In the genomic region with DNA sequence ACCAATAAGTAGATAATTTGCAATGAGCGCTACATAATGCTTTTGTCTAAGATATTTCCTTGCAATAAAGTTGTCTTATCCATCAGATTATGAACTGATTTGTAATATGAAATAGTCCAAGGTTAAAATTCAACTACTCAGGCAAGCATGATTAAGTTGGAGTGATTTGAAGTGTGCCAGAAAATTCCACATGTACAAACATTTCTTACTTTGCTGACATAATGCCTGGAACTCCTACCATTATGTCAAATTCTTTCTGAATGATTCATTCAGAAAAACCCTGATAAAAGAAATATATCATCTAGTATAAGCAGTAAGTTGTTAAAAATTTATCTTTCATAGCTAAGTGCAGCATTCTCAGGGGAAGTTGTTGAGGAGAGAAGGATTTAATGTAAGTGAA, we compare ENCODE assay signal across 24 cellular contexts.
DNase-seq lines count a peak whose midpoint lies in the region; ATAC-seq, FAIRE-seq and TF ChIP-seq lines count a peak whose summit lies in the region.
"Had no signal": no experiment of that assay in that cellular context is flagged by ENCODE, and none has a peak within 500 bp of the region (broad histone marks: within the 10 kb centered on the region; RNA-seq: fewer than 3 reads in every experiment).

No MANE protein-coding gene starts in this region.

- DNase-seq in ACHN: peak; percentile 92
- DNase-seq in RPMI7951 (ENCODE audit: low read depth): peak; percentile 7
- DNase-seq in epithelial cell of esophagus (ENCODE audit: low read depth): peak; percentile 16
- peak; percentile 92 for DNase-seq in kidney tubule cell (ENCODE audit: low spot score)
- no peak for DNase-seq in GM12892 (ENCODE audit: insufficient read length)
- no peak for DNase-seq in cerebellum (ENCODE audit: low spot score)
- no peak for DNase-seq in Caco-2
- DNase-seq: activated CD4-positive, alpha-beta T cell treated with anti-CD3 and anti-CD28 coated beads for 36 hours; activated naive CD4-positive, alpha-beta T cell treated with anti-CD3 and anti-CD28 coated beads, Interleukin-2, amount 10 ng/mL, durations not matched to agents 7 days and 5 days; cerebellar nuclear complex; effector CD4-positive, alpha-beta T cell; H9; heart left ventricle; left ventricle myocardium superior; midbrain; MM.1S; NCI-H1436 treated with DMSO at 0.1 percent for 48 hours; NCI-H2171; NCI-H69 had no signal

- H3K36me3 Mint-ChIP-seq in Caco-2 (ENCODE audit: insufficient read depth, unreplicated experiment): no peaks in the 10 kb centered on the region
- H3K36me3 Mint-ChIP-seq: activated naive CD4-positive, alpha-beta T cell treated with anti-CD3 and anti-CD28 coated beads, Interleukin-2, amount 10 ng/mL, durations not matched to agents 7 days and 5 days; natural killer cell treated with Interleukin-12 subunit alpha and Interleukin-12 subunit beta and Interleukin-15 and Interleukin-18, amount 100 ng/mL, for 72 hours had no signal

- no peaks in the 10 kb centered on the region for H3K4me1 ChIP-seq in Caco-2
- H3K4me1 ChIP-seq: BLaER1, heart left ventricle had no signal

- no peaks in the 10 kb centered on the region for H3K36me3 ChIP-seq in Caco-2 (ENCODE audit: control insufficient read depth, insufficient read depth, low read length)
- H3K36me3 ChIP-seq: BLaER1, heart left ventricle had no signal

- TF ChIP-seq POLR2A in GM12892 (IDR thresholded peaks at IDR 0.05; ENCODE audit: low read depth, low read length) (no peak), GM18505 (IDR thresholded peaks at IDR 0.05; ENCODE audit: borderline replicate concordance, extremely low read depth, insufficient read depth, insufficient read length) (no peak)

- in situ Hi-C loops in ACHN (cut with HindIII; ENCODE audit: low pct_ligation_motif_present, low pct_unique_long_range_greater_than_20kb, low sequenced_read_pairs): no loop called here

- no TSS peak for BruUV-seq in Caco-2 (replicated peaks; lab: Mats Ljungman, UMichigan)

- no peak overlapping the region for H3K4me3 ChIP-seq in epithelial cell of esophagus (ENCODE audit: low read length)
- no peak overlapping the region for H3K4me3 ChIP-seq in Caco-2 (ENCODE audit: low read depth, low read length)
- H3K4me3 ChIP-seq: BLaER1, heart left ventricle, K562 had no signal

- CTCF ChIA-PET in Caco-2 (lab: Charles Lee): no interaction called here

- H3K9me3 Mint-ChIP-seq in Caco-2 (ENCODE audit: unreplicated experiment): no peaks in the 10 kb centered on the region

- no peak for FAIRE-seq in GM12892 (lab: Jason Lieb, UNC)
- FAIRE-seq: K562 had no signal

- no peaks in the 10 kb centered on the region for H3K27me3 Mint-ChIP-seq in Caco-2 (ENCODE audit: insufficient read depth, unreplicated experiment)
- H3K27me3 Mint-ChIP-seq: activated CD4-positive, alpha-beta T cell treated with anti-CD3 and anti-CD28 coated beads for 36 hours; activated naive CD4-positive, alpha-beta T cell treated with anti-CD3 and anti-CD28 coated beads, Interleukin-2, amount 10 ng/mL, durations not matched to agents 7 days and 5 days; natural killer cell treated with Interleukin-12 subunit alpha and Interleukin-12 subunit beta and Interleukin-15 and Interleukin-18, amount 100 ng/mL, for 72 hours had no signal

- no peaks in the 10 kb centered on the region for H3K27me3 ChIP-seq in Caco-2 (replicated peaks; ENCODE audit: control insufficient read depth, insufficient read depth, low read length)
- H3K27me3 ChIP-seq: BLaER1, heart left ventricle had no signal

- POLR2A ChIA-PET in Caco-2 (lab: Charles Lee): no interaction called here

- no peaks in the 10 kb centered on the region for H3K4me1 Mint-ChIP-seq in Caco-2 (ENCODE audit: low read depth, unreplicated experiment)
- H3K4me1 Mint-ChIP-seq: activated CD4-positive, alpha-beta T cell treated with anti-CD3 and anti-CD28 coated beads for 36 hours; activated naive CD4-positive, alpha-beta T cell treated with anti-CD3 and anti-CD28 coated beads, Interleukin-2, amount 10 ng/mL, durations not matched to agents 7 days and 5 days; H9 had no signal

- no peak overlapping the region for H3K27ac Mint-ChIP-seq in Caco-2 (ENCODE audit: unreplicated experiment)
- H3K27ac Mint-ChIP-seq: activated CD4-positive, alpha-beta T cell treated with anti-CD3 and anti-CD28 coated beads for 36 hours; activated naive CD4-positive, alpha-beta T cell treated with anti-CD3 and anti-CD28 coated beads, Interleukin-2, amount 10 ng/mL, durations not matched to agents 7 days and 5 days; H9; natural killer cell treated with Interleukin-12 subunit alpha and Interleukin-12 subunit beta and Interleukin-15 and Interleukin-18, amount 100 ng/mL, for 72 hours had no signal

- no peaks in the 10 kb centered on the region for H3K9me3 ChIP-seq in Caco-2
- H3K9me3 ChIP-seq: BLaER1 had no signal

- TF ChIP-seq CTCF in epithelial cell of esophagus (IDR thresholded peaks at IDR 0.05; ENCODE audit: insufficient read depth, low read depth, low read length, missing control alignments) (no peak), Caco-2 (IDR thresholded peaks at IDR 0.05; ENCODE audit: insufficient read depth in 1 of 2, low read depth in 1 of 2, low read length in 1 of 2, severe bottlenecking in 1 of 2, unreplicated experiment in 1 of 2) (no peak)

- ATAC-seq in GM18505 (IDR thresholded peaks at IDR 0.05; ENCODE audit: unreplicated experiment): no peak
- ATAC-seq: activated CD4-positive, alpha-beta T cell treated with anti-CD3 and anti-CD28 coated beads for 36 hours; esophagus mucosa; heart left ventricle; K562; left ventricle myocardium superior; natural killer cell treated with Interleukin-12 subunit alpha and Interleukin-12 subunit beta and Interleukin-15 and Interleukin-18, amount 100 ng/mL, for 72 hours had no signal

- H3K4me3 Mint-ChIP-seq in Caco-2 (ENCODE audit: unreplicated experiment): no peak overlapping the region
- H3K4me3 Mint-ChIP-seq: activated CD4-positive, alpha-beta T cell treated with anti-CD3 and anti-CD28 coated beads for 36 hours; activated naive CD4-positive, alpha-beta T cell treated with anti-CD3 and anti-CD28 coated beads, Interleukin-2, amount 10 ng/mL, durations not matched to agents 7 days and 5 days; H9; natural killer cell treated with Interleukin-12 subunit alpha and Interleukin-12 subunit beta and Interleukin-15 and Interleukin-18, amount 100 ng/mL, for 72 hours had no signal

- intact Hi-C loops in Caco-2 (cut with micrococcal nuclease; ENCODE audit: unreplicated experiment): no loop called here

Comparison
In these comparisons a context has a peak if more than half of its experiments do, and no peak if none do; other contexts are left out.
1. DNase-seq: peak in ACHN (single experiment), RPMI7951 (single experiment), epithelial cell of esophagus (single experiment) and kidney tubule cell (single experiment); none in GM12892 (single experiment), cerebellum (single experiment) and Caco-2 (0 of 2).